2 cellular contexts compared by ENCODE assay signal in the genomic region with DNA sequence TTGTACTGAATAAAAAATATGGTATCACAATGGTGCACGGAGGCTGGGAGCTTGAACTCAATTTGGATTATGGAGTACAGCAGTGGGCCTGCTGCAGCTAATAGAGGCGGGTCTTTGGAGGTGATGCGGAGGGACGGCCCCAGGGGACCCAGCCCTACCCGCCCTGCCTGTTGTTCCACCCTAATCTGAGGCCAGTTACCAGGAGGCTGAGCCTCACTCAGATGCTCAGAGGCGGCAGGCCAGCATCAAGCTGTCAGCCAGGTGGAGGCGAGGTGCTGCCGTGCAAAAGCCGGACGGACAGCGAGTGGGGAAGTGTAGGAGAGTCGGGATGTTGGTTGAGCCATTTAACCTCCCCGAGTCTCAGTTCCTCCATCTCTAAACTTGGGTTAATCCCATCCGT.
TF ChIP-seq lines count a peak whose summit lies in the region.

No MANE protein-coding gene starts in this region.

TF ChIP-seq in SK-N-SH, 30 proteins besides CTCF, POLR2A, EP300 and RAD21 (continued from another document):
- TF ChIP-seq, protein P1, sequence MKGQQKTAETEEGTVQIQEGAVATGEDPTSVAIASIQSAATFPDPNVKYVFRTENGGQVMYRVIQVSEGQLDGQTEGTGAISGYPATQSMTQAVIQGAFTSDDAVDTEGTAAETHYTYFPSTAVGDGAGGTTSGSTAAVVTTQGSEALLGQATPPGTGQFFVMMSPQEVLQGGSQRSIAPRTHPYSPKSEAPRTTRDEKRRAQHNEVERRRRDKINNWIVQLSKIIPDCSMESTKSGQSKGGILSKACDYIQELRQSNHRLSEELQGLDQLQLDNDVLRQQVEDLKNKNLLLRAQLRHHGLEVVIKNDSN (IDR thresholded peaks at IDR 0.05; ENCODE audit: borderline replicate concordance, low read depth), result no peak
- TF ChIP-seq GABPA (IDR thresholded peaks at IDR 0.05; ENCODE audit: low read depth) (no peak), FOXJ3 (CRISPR knock-in tag; IDR thresholded peaks at IDR 0.05) (no peak), GATA2 (CRISPR knock-in tag; IDR thresholded peaks at IDR 0.05) (no peak), RCOR1 (IDR thresholded peaks at IDR 0.05; ENCODE audit: low read length) (no peak), TEAD4 (IDR thresholded peaks at IDR 0.05; ENCODE audit: borderline replicate concordance, insufficient read depth) (no peak), RFX5 (IDR thresholded peaks at IDR 0.05; ENCODE audit: low read length) (no peak), RXRA (IDR thresholded peaks at IDR 0.05; ENCODE audit: borderline replicate concordance, low read depth) (no peak), NRF1 (IDR thresholded peaks at IDR 0.05; ENCODE audit: low read depth, low read length) (no peak), TAF1 (IDR thresholded peaks at IDR 0.05; ENCODE audit: borderline replicate concordance, low read depth, low read length) (no peak)
- TF ChIP-seq, protein P2, sequence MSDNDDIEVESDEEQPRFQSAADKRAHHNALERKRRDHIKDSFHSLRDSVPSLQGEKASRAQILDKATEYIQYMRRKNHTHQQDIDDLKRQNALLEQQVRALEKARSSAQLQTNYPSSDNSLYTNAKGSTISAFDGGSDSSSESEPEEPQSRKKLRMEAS (IDR thresholded peaks at IDR 0.05; ENCODE audit: low read depth), result no peak
- TF ChIP-seq, protein P3, sequence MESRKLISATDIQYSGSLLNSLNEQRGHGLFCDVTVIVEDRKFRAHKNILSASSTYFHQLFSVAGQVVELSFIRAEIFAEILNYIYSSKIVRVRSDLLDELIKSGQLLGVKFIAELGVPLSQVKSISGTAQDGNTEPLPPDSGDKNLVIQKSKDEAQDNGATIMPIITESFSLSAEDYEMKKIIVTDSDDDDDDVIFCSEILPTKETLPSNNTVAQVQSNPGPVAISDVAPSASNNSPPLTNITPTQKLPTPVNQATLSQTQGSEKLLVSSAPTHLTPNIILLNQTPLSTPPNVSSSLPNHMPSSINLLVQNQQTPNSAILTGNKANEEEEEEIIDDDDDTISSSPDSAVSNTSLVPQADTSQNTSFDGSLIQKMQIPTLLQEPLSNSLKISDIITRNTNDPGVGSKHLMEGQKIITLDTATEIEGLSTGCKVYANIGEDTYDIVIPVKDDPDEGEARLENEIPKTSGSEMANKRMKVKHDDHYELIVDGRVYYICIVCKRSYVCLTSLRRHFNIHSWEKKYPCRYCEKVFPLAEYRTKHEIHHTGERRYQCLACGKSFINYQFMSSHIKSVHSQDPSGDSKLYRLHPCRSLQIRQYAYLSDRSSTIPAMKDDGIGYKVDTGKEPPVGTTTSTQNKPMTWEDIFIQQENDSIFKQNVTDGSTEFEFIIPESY (IDR thresholded peaks at IDR 0.05; ENCODE audit: borderline replicate concordance, low read depth), result no peak
- TF ChIP-seq, protein P4, sequence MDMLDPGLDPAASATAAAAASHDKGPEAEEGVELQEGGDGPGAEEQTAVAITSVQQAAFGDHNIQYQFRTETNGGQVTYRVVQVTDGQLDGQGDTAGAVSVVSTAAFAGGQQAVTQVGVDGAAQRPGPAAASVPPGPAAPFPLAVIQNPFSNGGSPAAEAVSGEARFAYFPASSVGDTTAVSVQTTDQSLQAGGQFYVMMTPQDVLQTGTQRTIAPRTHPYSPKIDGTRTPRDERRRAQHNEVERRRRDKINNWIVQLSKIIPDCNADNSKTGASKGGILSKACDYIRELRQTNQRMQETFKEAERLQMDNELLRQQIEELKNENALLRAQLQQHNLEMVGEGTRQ (IDR thresholded peaks at IDR 0.05; ENCODE audit: borderline replicate concordance, low read depth, low read length), result no peak
- TF ChIP-seq, protein P5, sequence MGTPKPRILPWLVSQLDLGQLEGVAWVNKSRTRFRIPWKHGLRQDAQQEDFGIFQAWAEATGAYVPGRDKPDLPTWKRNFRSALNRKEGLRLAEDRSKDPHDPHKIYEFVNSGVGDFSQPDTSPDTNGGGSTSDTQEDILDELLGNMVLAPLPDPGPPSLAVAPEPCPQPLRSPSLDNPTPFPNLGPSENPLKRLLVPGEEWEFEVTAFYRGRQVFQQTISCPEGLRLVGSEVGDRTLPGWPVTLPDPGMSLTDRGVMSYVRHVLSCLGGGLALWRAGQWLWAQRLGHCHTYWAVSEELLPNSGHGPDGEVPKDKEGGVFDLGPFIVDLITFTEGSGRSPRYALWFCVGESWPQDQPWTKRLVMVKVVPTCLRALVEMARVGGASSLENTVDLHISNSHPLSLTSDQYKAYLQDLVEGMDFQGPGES (IDR thresholded peaks at IDR 0.05; ENCODE audit: low read depth, low read length), result no peak

TF ChIP-seq in SK-N-SH treated with all-trans-retinoic acid at 6 μM for 48 hours, 23 proteins besides CTCF, POLR2A, EP300 and RAD21 (continued from another document):
- TF ChIP-seq, protein P6, sequence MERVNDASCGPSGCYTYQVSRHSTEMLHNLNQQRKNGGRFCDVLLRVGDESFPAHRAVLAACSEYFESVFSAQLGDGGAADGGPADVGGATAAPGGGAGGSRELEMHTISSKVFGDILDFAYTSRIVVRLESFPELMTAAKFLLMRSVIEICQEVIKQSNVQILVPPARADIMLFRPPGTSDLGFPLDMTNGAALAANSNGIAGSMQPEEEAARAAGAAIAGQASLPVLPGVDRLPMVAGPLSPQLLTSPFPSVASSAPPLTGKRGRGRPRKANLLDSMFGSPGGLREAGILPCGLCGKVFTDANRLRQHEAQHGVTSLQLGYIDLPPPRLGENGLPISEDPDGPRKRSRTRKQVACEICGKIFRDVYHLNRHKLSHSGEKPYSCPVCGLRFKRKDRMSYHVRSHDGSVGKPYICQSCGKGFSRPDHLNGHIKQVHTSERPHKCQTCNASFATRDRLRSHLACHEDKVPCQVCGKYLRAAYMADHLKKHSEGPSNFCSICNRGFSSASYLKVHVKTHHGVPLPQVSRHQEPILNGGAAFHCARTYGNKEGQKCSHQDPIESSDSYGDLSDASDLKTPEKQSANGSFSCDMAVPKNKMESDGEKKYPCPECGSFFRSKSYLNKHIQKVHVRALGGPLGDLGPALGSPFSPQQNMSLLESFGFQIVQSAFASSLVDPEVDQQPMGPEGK (CRISPR knock-in tag; IDR thresholded peaks at IDR 0.05; ENCODE audit: borderline replicate concordance), result no peak
- TF ChIP-seq OSR1 (CRISPR knock-in tag; IDR thresholded peaks at IDR 0.05) (no peak), GLIS3 (CRISPR knock-in tag; IDR thresholded peaks at IDR 0.05) (no peak), ZNF70 (CRISPR knock-in tag; IDR thresholded peaks at IDR 0.05) (no peak), ISL1 (CRISPR knock-in tag; IDR thresholded peaks at IDR 0.05) (no peak), ZFP3 (CRISPR knock-in tag; IDR thresholded peaks at IDR 0.05) (no peak), ZFP30 (CRISPR knock-in tag; IDR thresholded peaks at IDR 0.05) (no peak)
- TF ChIP-seq, protein P7, sequence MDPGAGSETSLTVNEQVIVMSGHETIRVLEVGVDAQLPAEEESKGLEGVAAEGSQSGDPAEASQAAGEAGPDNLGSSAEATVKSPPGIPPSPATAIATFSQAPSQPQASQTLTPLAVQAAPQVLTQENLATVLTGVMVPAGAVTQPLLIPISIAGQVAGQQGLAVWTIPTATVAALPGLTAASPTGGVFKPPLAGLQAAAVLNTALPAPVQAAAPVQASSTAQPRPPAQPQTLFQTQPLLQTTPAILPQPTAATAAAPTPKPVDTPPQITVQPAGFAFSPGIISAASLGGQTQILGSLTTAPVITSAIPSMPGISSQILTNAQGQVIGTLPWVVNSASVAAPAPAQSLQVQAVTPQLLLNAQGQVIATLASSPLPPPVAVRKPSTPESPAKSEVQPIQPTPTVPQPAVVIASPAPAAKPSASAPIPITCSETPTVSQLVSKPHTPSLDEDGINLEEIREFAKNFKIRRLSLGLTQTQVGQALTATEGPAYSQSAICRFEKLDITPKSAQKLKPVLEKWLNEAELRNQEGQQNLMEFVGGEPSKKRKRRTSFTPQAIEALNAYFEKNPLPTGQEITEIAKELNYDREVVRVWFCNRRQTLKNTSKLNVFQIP (CRISPR knock-in tag; IDR thresholded peaks at IDR 0.05; ENCODE audit: borderline replicate concordance, low read depth), result no peak
- TF ChIP-seq, protein P8, sequence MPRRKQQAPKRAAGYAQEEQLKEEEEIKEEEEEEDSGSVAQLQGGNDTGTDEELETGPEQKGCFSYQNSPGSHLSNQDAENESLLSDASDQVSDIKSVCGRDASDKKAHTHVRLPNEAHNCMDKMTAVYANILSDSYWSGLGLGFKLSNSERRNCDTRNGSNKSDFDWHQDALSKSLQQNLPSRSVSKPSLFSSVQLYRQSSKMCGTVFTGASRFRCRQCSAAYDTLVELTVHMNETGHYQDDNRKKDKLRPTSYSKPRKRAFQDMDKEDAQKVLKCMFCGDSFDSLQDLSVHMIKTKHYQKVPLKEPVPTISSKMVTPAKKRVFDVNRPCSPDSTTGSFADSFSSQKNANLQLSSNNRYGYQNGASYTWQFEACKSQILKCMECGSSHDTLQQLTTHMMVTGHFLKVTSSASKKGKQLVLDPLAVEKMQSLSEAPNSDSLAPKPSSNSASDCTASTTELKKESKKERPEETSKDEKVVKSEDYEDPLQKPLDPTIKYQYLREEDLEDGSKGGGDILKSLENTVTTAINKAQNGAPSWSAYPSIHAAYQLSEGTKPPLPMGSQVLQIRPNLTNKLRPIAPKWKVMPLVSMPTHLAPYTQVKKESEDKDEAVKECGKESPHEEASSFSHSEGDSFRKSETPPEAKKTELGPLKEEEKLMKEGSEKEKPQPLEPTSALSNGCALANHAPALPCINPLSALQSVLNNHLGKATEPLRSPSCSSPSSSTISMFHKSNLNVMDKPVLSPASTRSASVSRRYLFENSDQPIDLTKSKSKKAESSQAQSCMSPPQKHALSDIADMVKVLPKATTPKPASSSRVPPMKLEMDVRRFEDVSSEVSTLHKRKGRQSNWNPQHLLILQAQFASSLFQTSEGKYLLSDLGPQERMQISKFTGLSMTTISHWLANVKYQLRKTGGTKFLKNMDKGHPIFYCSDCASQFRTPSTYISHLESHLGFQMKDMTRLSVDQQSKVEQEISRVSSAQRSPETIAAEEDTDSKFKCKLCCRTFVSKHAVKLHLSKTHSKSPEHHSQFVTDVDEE (CRISPR knock-in tag; IDR thresholded peaks at IDR 0.05), result no peak
